Comparison of ENCODE assay signal across 9 cellular contexts in the genomic region with DNA sequence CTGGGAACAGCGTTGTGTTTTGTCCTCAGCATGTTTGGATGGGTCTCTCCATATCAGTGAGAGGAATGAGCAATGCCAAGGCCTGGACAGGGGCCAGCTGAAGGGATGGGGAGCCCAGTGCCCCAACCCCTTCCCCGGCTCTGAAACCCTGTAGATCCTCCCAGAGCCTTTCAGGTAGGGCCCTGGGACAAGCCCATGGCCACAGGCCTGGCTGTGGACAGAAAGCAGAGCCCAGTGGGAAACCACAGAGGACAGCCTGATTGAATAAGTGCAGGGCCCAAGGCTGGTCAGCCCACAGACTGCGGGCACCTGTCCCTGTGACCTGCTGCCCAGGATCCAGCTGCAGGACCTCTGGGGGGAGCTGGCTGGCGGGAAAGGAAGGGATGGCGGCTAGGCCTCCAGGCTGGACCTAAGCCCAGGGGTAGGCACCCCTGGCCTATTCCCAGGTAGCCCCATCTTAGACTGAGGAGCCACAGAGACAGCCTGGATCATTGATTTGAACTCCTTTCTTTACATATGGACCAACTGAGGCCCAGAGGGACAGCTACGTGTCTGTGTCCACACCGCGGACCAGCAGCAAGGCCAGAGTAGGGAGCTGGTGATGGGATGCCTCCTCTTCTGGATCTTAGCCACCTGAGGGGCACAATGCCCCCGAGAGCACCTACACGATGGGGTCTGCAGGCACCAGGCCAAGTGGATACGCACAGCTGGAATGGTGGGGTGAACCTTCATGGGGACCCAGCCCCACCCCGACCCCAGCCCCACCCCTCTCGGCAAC. TPM values are rescaled to one million over a fixed set of nuclear protein-coding genes. Genes with fewer than 3 reads are reported as not detected.
A peak's percentile ranks its signal among the peaks of the same experiment; 100 is the strongest.
DNase-seq lines count a peak whose midpoint lies in the region; ATAC-seq and TF ChIP-seq lines count a peak whose summit lies in the region.
"Had no signal": no experiment of that assay in that cellular context is flagged by ENCODE, and none has a peak within 500 bp of the region (broad histone marks: within the 10 kb centered on the region; RNA-seq: fewer than 3 reads in every experiment).

No MANE protein-coding gene starts in this region.

- H3K9me3 Mint-ChIP-seq in activated CD4-positive, alpha-beta T cell treated with anti-CD3 and anti-CD28 coated beads, Interleukin-2, amount 10 ng/mL, durations not matched to agents 24 days and 14 days, result no peaks in the 10 kb centered on the region

- no peak for ATAC-seq in GM18517 (IDR thresholded peaks at IDR 0.05; ENCODE audit: unreplicated experiment)

- H3K27ac ChIP-seq in ascending aorta (peak overlapping the region; percentile 89 to 90), transverse colon (peak overlapping the region; percentile 80 to 95 (median 90))

- TF ChIP-seq CTCF in ascending aorta (IDR thresholded peaks at IDR 0.05) (no peak), lower leg skin (IDR thresholded peaks at IDR 0.05) (no peak), transverse colon (IDR thresholded peaks at IDR 0.05) (no peak)

- no peak for TF ChIP-seq EP300 in transverse colon (IDR thresholded peaks at IDR 0.05; ENCODE audit: low read depth)

- in situ Hi-C loops in transverse colon (cut with MboI; ENCODE audit: low pct_ligation_motif_present in 1 of 4, low pct_unique_long_range_greater_than_20kb in 1 of 4, low sequenced_read_pairs in 3 of 4), result no loop called here

- H3K27me3 ChIP-seq in ascending aorta (no peaks in the 10 kb centered on the region), transverse colon (peaks cover 9% of the 10 kb centered on the region)

- H3K27ac Mint-ChIP-seq in activated CD4-positive, alpha-beta T cell treated with anti-CD3 and anti-CD28 coated beads, Interleukin-2, amount 10 ng/mL, durations not matched to agents 24 days and 14 days, result peak overlapping the region; percentile 89

- H3K36me3 ChIP-seq in ascending aorta (no peaks in the 10 kb centered on the region), transverse colon (no peaks in the 10 kb centered on the region)

- intact Hi-C loops in activated CD4-positive, alpha-beta T cell treated with anti-CD3 and anti-CD28 coated beads, Interleukin-2, amount 10 ng/mL, durations not matched to agents 24 days and 14 days (cut with micrococcal nuclease), result loop anchor here (5.0 to 10.0 kb wide), 4 partner anchors 350 to 920 kb away; a partner anchor contains a TSS
- intact Hi-C loops in ascending aorta (cut with DNase I) (loop anchor here (2.0 to 10.0 kb wide), 6 partner anchors 88 to 603 kb away; a partner anchor contains a TSS), lower leg skin (cut with DNase I; ENCODE audit: low total_unique reads) (no loop called here), transverse colon (cut with DNase I; ENCODE audit: low total_unique reads) (no loop called here)

- peak overlapping the region; percentile 86 for H3K4me3 Mint-ChIP-seq in activated CD4-positive, alpha-beta T cell treated with anti-CD3 and anti-CD28 coated beads, Interleukin-2, amount 10 ng/mL, durations not matched to agents 24 days and 14 days

- H3K4me1 Mint-ChIP-seq in activated CD4-positive, alpha-beta T cell treated with anti-CD3 and anti-CD28 coated beads, Interleukin-2, amount 10 ng/mL, durations not matched to agents 24 days and 14 days, result peaks cover 68% of the 10 kb centered on the region

- peaks cover 19 to 27% of the 10 kb centered on the region in 2 donors for H3K4me1 ChIP-seq in ascending aorta
- H3K4me1 ChIP-seq in transverse colon, result peaks cover 18 to 49% (median 41%) of the 10 kb centered on the region in 4 donors

- H3K36me3 Mint-ChIP-seq in activated CD4-positive, alpha-beta T cell treated with anti-CD3 and anti-CD28 coated beads, Interleukin-2, amount 10 ng/mL, durations not matched to agents 24 days and 14 days (ENCODE audit: low read depth), result no peaks in the 10 kb centered on the region

- no peak for TF ChIP-seq POLR2A in lower leg skin (IDR thresholded peaks at IDR 0.05)
- no peak for TF ChIP-seq POLR2A in transverse colon (IDR thresholded peaks at IDR 0.05)

- DNase-seq in activated CD4-positive, alpha-beta T cell treated with anti-CD3 and anti-CD28 coated beads, Interleukin-2, amount 10 ng/mL, durations not matched to agents 24 days and 14 days, result peak; percentile 66
- no peak for DNase-seq in activated CD4-positive, alpha-beta T cell treated with anti-CD3 and anti-CD28 coated beads for 48 hours
- peak in 1 of 2 donors; percentile 69 for DNase-seq in ascending aorta (ENCODE audit: low spot score in 2 of 2)
- peak; percentile 26 to 88 for DNase-seq in lower leg skin (ENCODE audit: low spot score in 2 of 2)
- no peak for DNase-seq in transverse colon
- DNase-seq in DMS79 (lab: John Stamatoyannopoulos, UW), result no peak
- no peak for DNase-seq in NCI-H1048 (lab: John Stamatoyannopoulos, UW)

- H3K27me3 Mint-ChIP-seq in activated CD4-positive, alpha-beta T cell treated with anti-CD3 and anti-CD28 coated beads, Interleukin-2, amount 10 ng/mL, durations not matched to agents 24 days and 14 days, result no peaks in the 10 kb centered on the region

- peak overlapping the region; percentile 92 to 93 for H3K4me3 ChIP-seq in ascending aorta
- no peak overlapping the region for H3K4me3 ChIP-seq in lower leg skin (ENCODE audit: low read depth, poor library complexity, severe bottlenecking)
- peak overlapping the region in 3 of 4 donors; percentile 61 to 96 (median 82) for H3K4me3 ChIP-seq in transverse colon

- 45 to 63% methylated on average over 9 to 11 of the region's 13 CpGs for WGBS in lower leg skin, 2 donors
- whole genome bisulfite sequencing in transverse colon (ENCODE audit: low coverage in 1 of 2), 2 donors, result 59% methylated on average over 13 of the region's 13 CpGs; no CpG with 5 or more reads in 1 of the 2 donors

- H3K9me3 ChIP-seq in ascending aorta, result no peaks in the 10 kb centered on the region
- H3K9me3 ChIP-seq in transverse colon, result no peaks in the 10 kb centered on the region

RNA-seq across cellular contexts. Expression of a gene that starts 1.3 kb away (rescaled TPM):
- total RNA-seq in activated CD4-positive, alpha-beta T cell treated with anti-CD3 and anti-CD28 coated beads, Interleukin-2, amount 10 ng/mL, durations not matched to agents 24 days and 14 days, result 6.0 and 6.7 TPM in 2 replicates
- 13.7 TPM for total RNA-seq in ascending aorta
- 10 to 100 TPM; 13.7 to 18.9 (median 16.4) TPM for total RNA-seq in lower leg skin
- total RNA-seq in transverse colon, result 10 to 100 TPM in 1 of 4 donors, 1 to 10 TPM in 3; 2.2 to 17.7 (median 3.7) TPM

RNA-seq across cellular contexts. Expression of a gene that starts 7.4 kb away (rescaled TPM):
- total RNA-seq in activated CD4-positive, alpha-beta T cell treated with anti-CD3 and anti-CD28 coated beads, Interleukin-2, amount 10 ng/mL, durations not matched to agents 24 days and 14 days, result 5.4 and 6.1 TPM in 2 replicates
- total RNA-seq in ascending aorta, result not detected
- 1 to 10 TPM in 1 of 4 donors, under 1 TPM in 3; 0.23 to 1.5 (median 0.47) TPM for total RNA-seq in lower leg skin
- 1 to 10 TPM in 2 of 4 donors, under 1 TPM in 1, not detected in 1; 0.41 to 1.9 (median 1.9) TPM for total RNA-seq in transverse colon
- total RNA-seq: NCI-H460 had no signal

RNA-seq across cellular contexts. Expression of a gene that starts 48.8 kb away (rescaled TPM):
- total RNA-seq in activated CD4-positive, alpha-beta T cell treated with anti-CD3 and anti-CD28 coated beads, Interleukin-2, amount 10 ng/mL, durations not matched to agents 24 days and 14 days, result 4.2 and 4.3 TPM in 2 replicates
- total RNA-seq in ascending aorta (40.2 TPM), lower leg skin (10 to 100 TPM; 38.9 to 60.5 (median 44.6) TPM), transverse colon (100 to 1,000 TPM in 3 of 4 donors, 10 to 100 TPM in 1; 57.9 to 312 (median 143) TPM)

Comparison
In these comparisons a context has a peak if more than half of its experiments do, and no peak if none do; other contexts are left out.
1. DNase-seq: peak in activated CD4-positive, alpha-beta T cell treated with anti-CD3 and anti-CD28 coated beads, Interleukin-2, amount 10 ng/mL, durations not matched to agents 24 days and 14 days (single experiment) and lower leg skin (2 of 2); none in activated CD4-positive, alpha-beta T cell treated with anti-CD3 and anti-CD28 coated beads for 48 hours (single experiment), transverse colon (single experiment), DMS79 (single experiment) and NCI-H1048 (single experiment).
2. intact Hi-C loops: an anchor here in activated CD4-positive, alpha-beta T cell treated with anti-CD3 and anti-CD28 coated beads, Interleukin-2, amount 10 ng/mL, durations not matched to agents 24 days and 14 days (5.0 to 10.0 kb wide) and ascending aorta (2.0 to 10.0 kb wide); none called in lower leg skin and transverse colon.